35 cellular contexts compared by ENCODE assay signal in genomic region chr16:71711789-71712188, GRCh38. TPM values are rescaled to one million over a fixed set of nuclear protein-coding genes. Genes with fewer than 3 reads are reported as not detected.
DNase-seq lines count a peak whose midpoint lies in the region; ATAC-seq, FAIRE-seq and TF ChIP-seq lines count a peak whose summit lies in the region.
"Had no signal": no experiment of that assay in that cellular context is flagged by ENCODE, and none has a peak within 500 bp of the region (broad histone marks: within the 10 kb centered on the region; RNA-seq: fewer than 3 reads in every experiment).

No MANE protein-coding gene starts in this region.

- intact Hi-C loops in mucosa of descending colon (cut with DNase I, micrococcal nuclease) (no loop called here), lower leg skin (cut with DNase I; ENCODE audit: low total_unique reads) (no loop called here)

- H3K36me3 Mint-ChIP-seq in activated naive CD4-positive, alpha-beta T cell treated with anti-CD3 and anti-CD28 coated beads, Interleukin-2, amount 50 U/mL, for 72 hours: no peaks in the 10 kb centered on the region
- H3K36me3 Mint-ChIP-seq: natural killer cell treated with Interleukin-12 subunit alpha and Interleukin-12 subunit beta and Interleukin-15 and Interleukin-18, amount 100 ng/mL, for 72 hours had no signal

- TF ChIP-seq CTCF in bronchial epithelial cell (IDR thresholded peaks at IDR 0.05; ENCODE audit: insufficient read depth, low read length, severe bottlenecking): no peak
- no peak for TF ChIP-seq CTCF in mucosa of descending colon (IDR thresholded peaks at IDR 0.05)
- TF ChIP-seq CTCF in lower leg skin (IDR thresholded peaks at IDR 0.05): no peak
- no peak for TF ChIP-seq CTCF in coronary artery (IDR thresholded peaks at IDR 0.05)

- no peak for FAIRE-seq in bronchial epithelial cell (lab: Jason Lieb, UNC)
- FAIRE-seq: kidney had no signal

- H3K27ac Mint-ChIP-seq in activated naive CD4-positive, alpha-beta T cell treated with anti-CD3 and anti-CD28 coated beads, Interleukin-2, amount 50 U/mL, for 72 hours: no peak overlapping the region
- H3K27ac Mint-ChIP-seq: B cell; dendritic cell treated with granulocyte-macrophage colony-stimulating factor and Interleukin-4, amounts not matched to agents 40 ng/mL and 50 ng/mL, for 4 days; natural killer cell treated with Interleukin-12 subunit alpha and Interleukin-12 subunit beta and Interleukin-15 and Interleukin-18, amount 100 ng/mL, for 72 hours had no signal

- H3K27ac ChIP-seq in HUES64 (ENCODE audit: low read depth, low read length) (peak overlapping the region; percentile 68; the same call in 1 of the 2 replicates), coronary artery (no peak overlapping the region)
- H3K27ac ChIP-seq: adrenal gland, KMS-11, prostate gland, transverse colon had no signal

- DNase-seq in activated naive CD4-positive, alpha-beta T cell treated with anti-CD3 and anti-CD28 coated beads, Interleukin-2, amount 50 U/mL, for 72 hours (ENCODE audit: low spot score in 2 of 2): no peak
- no peak for DNase-seq in activated naive CD4-positive, alpha-beta T cell (lab: John Stamatoyannopoulos, UW)
- peak; percentile 12 for DNase-seq in bronchial epithelial cell (ENCODE audit: low read depth)
- no peak for DNase-seq in mucosa of descending colon
- no peak for DNase-seq in lower leg skin (ENCODE audit: low spot score in 2 of 2)
- no peak for DNase-seq in coronary artery (ENCODE audit: low spot score)
- no peak for DNase-seq in NCI-H510A (lab: John Stamatoyannopoulos, UW)
- DNase-seq: activated CD8-positive, alpha-beta memory T cell treated with anti-CD3 and anti-CD28 coated beads for 24 hours; activated effector memory CD4-positive, alpha-beta T cell treated with anti-CD3 and anti-CD28 coated beads, Interleukin-2, amount 50 U/mL, for 16 hours; activated T-cell treated with anti-CD3 and anti-CD28 coated beads for 4 hours; adrenal gland; CD4-positive, alpha-beta memory T cell; EL; foreskin fibroblast; kidney; NCI-H1436; NCI-H2081; NCI-H526 treated with DMSO at 0.1 percent for 48 hours; occipital lobe; SHP77; stimulated activated CD4-positive, alpha-beta T cell treated with anti-CD3 and anti-CD28 coated beads, Interleukin-12 subunit alpha, Interleukin-12 subunit beta, amount 100 ng/mL, for 4 hours; stimulated activated CD4-positive, alpha-beta T cell treated with anti-CD3 and anti-CD28 coated beads, Interleukin-2, amount 100 ng/mL, for 48 hours; T-helper 2 cell; transverse colon had no signal

- H3K27me3 ChIP-seq in HUES64 (ENCODE audit: insufficient read depth, low read length): no peaks in the 10 kb centered on the region
- no peaks in the 10 kb centered on the region for H3K27me3 ChIP-seq in bronchial epithelial cell (ENCODE audit: control insufficient read depth, insufficient read depth, low read length)
- H3K27me3 ChIP-seq: adrenal gland, transverse colon had no signal

- no peak overlapping the region for H3K9ac ChIP-seq in HUES64 (ENCODE audit: low read depth, low read length)
- H3K9ac ChIP-seq: KMS-11 had no signal

- H3K4me3 ChIP-seq in HUES64 (ENCODE audit: low read length) (no peak overlapping the region), bronchial epithelial cell (ENCODE audit: low read depth, low read length) (no peak overlapping the region), mucosa of descending colon (no peak overlapping the region), lower leg skin (ENCODE audit: low read depth, poor library complexity, severe bottlenecking) (no peak overlapping the region), coronary artery (no peak overlapping the region)
- H3K4me3 ChIP-seq: adrenal gland, lung, prostate gland, transverse colon had no signal

- TF ChIP-seq POLR2A in lower leg skin (IDR thresholded peaks at IDR 0.05): no peak

- H3K36me3 ChIP-seq in HUES64 (ENCODE audit: insufficient read depth, low read length) (peaks cover 15% of the 10 kb centered on the region), bronchial epithelial cell (ENCODE audit: control insufficient read depth, insufficient read depth, low read length) (no peaks in the 10 kb centered on the region), mucosa of descending colon (ENCODE audit: low read depth) (no peaks in the 10 kb centered on the region)
- H3K36me3 ChIP-seq: adrenal gland, prostate gland, transverse colon had no signal

- no peaks in the 10 kb centered on the region for H3K9me3 Mint-ChIP-seq in activated naive CD4-positive, alpha-beta T cell treated with anti-CD3 and anti-CD28 coated beads, Interleukin-2, amount 50 U/mL, for 72 hours
- H3K9me3 Mint-ChIP-seq: CD4-positive, alpha-beta memory T cell; central memory CD8-positive, alpha-beta T cell; dendritic cell treated with granulocyte-macrophage colony-stimulating factor and Interleukin-4, amounts not matched to agents 40 ng/mL and 50 ng/mL, for 4 days; natural killer cell treated with Interleukin-12 subunit alpha and Interleukin-12 subunit beta and Interleukin-15 and Interleukin-18, amount 100 ng/mL, for 72 hours had no signal

- ATAC-seq in activated naive CD4-positive, alpha-beta T cell treated with anti-CD3 and anti-CD28 coated beads, Interleukin-2, amount 50 U/mL, for 72 hours: peak; percentile 47 to 62
- peak; percentile 34 for ATAC-seq in mucosa of descending colon
- ATAC-seq: esophagus mucosa; natural killer cell treated with Interleukin-12 subunit alpha and Interleukin-12 subunit beta and Interleukin-15 and Interleukin-18, amount 100 ng/mL, for 72 hours; Panc1; sciatic nerve had no signal

- 87% methylated on average over 2 of the region's 3 CpGs for WGBS in HUES64
- 59 to 85% methylated on average over 3 of the region's 3 CpGs for WGBS in lower leg skin, 2 donors

- H3K9me3 ChIP-seq in HUES64 (ENCODE audit: insufficient read depth, low read depth, low read length) (no peaks in the 10 kb centered on the region), mucosa of descending colon (no peaks in the 10 kb centered on the region)
- H3K9me3 ChIP-seq: adrenal gland, prostate gland, transverse colon had no signal

- H3K4me1 ChIP-seq in HUES64 (ENCODE audit: insufficient read depth, low read length): peaks cover 54% of the 10 kb centered on the region
- peaks cover 10% of the 10 kb centered on the region for H3K4me1 ChIP-seq in mucosa of descending colon (ENCODE audit: low read depth)
- H3K4me1 ChIP-seq: prostate gland had no signal

RNA-seq across cellular contexts. Expression of gene PHLPP2, which starts 12.7 kb away (rescaled TPM):
- total RNA-seq in activated naive CD4-positive, alpha-beta T cell treated with anti-CD3 and anti-CD28 coated beads, Interleukin-2, amount 50 U/mL, for 72 hours: 1 to 10 TPM; 6.4 to 9.4 TPM
- 6.6 TPM for polyA plus RNA-seq in HUES64 (2013, experiment 1 of 2)
- 5.3 TPM for polyA plus RNA-seq in HUES64 (2013, experiment 2 of 2)
- total RNA-seq in bronchial epithelial cell (2.6 and 4.0 TPM in 2 replicates), mucosa of descending colon (10 to 100 TPM; 42.0 to 85.5 (median 54.7) TPM), lower leg skin (1 to 10 TPM; 2.0 to 4.9 (median 4.1) TPM)
